21 cellular contexts compared by ENCODE assay signal in the genomic region with DNA sequence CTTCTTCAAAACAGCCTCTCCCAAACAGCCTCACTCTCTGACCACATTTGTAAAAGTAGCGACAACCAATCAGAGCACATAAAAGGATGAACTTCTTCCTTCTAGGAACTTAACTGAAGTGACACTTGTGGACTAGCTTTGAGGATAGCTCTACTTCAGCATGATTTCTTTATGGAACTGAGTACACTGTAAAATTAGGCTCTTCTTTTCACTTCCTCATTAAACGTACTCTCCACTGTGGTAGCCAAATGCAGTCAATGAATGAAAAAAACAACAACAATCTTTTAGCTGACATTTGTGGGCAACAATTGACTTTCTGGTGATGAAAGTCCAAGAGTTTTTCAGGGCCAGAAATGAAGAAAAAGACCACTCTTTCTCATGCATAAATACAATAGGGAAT. TPM values are rescaled to one million over a fixed set of nuclear protein-coding genes. Genes with fewer than 3 reads are reported as not detected.
"Had no signal": no experiment of that assay in that cellular context is flagged by ENCODE, and none has a peak within 500 bp of the region (broad histone marks: within the 10 kb centered on the region; RNA-seq: fewer than 3 reads in every experiment).

No MANE protein-coding gene starts in this region.

- H3K4me1 ChIP-seq: right atrium auricular region, upper lobe of left lung had no signal

- H3K9me3 ChIP-seq: gastrocnemius medialis, heart right ventricle, right atrium auricular region, upper lobe of left lung had no signal

- H3K27me3 ChIP-seq: gastrocnemius medialis, heart right ventricle, right atrium auricular region, upper lobe of left lung had no signal

- DNase-seq: activated CD4-positive, alpha-beta memory T cell treated with anti-CD3 and anti-CD28 coated beads for 36 hours; activated CD4-positive, alpha-beta T cell treated with anti-CD3 and anti-CD28 coated beads for 36 hours; activated CD8-positive, alpha-beta memory T cell treated with anti-CD3 and anti-CD28 coated beads, Interleukin-2, amount 10 ng/mL, durations not matched to agents 7 days and 5 days; activated effector memory CD4-positive, alpha-beta T cell treated with Interleukin-2 at 50 U/mL for 16 hours; activated naive CD4-positive, alpha-beta T cell treated with anti-CD3 and anti-CD28 coated beads, Interleukin-2, amount 50 U/mL, for 16 hours; activated T-cell treated with anti-CD3 and anti-CD28 coated beads, Interleukin-2, amount 50 U/mL, for 24 hours; gastrocnemius medialis; occipital lobe; stimulated activated CD4-positive, alpha-beta T cell treated with anti-CD3 and anti-CD28 coated beads, Interleukin-15, amount 100 ng/mL, for 24 hours; stimulated activated CD4-positive, alpha-beta T cell treated with anti-CD3 and anti-CD28 coated beads, Interleukin-4, amount 100 ng/mL, for 1 hour; upper lobe of left lung had no signal

- FAIRE-seq: astrocyte, bronchial epithelial cell had no signal

- H3K4me3 ChIP-seq: gastrocnemius medialis, heart right ventricle, right atrium auricular region, upper lobe of left lung had no signal

- H3K27ac ChIP-seq: epithelial cell of prostate, gastrocnemius medialis, heart right ventricle, right atrium auricular region, upper lobe of left lung had no signal

- ATAC-seq: activated CD4-positive, alpha-beta T cell treated with anti-CD3 and anti-CD28 coated beads for 36 hours; activated CD8-positive, alpha-beta memory T cell treated with anti-CD3 and anti-CD28 coated beads, Interleukin-2, amount 10 ng/mL, durations not matched to agents 7 days and 5 days; gastrocnemius medialis had no signal

- H3K36me3 ChIP-seq: gastrocnemius medialis, heart right ventricle, right atrium auricular region, upper lobe of left lung had no signal

RNA-seq across cellular contexts. Expression of a gene that starts 9.6 kb away (rescaled TPM):
- total RNA-seq: activated CD4-positive, alpha-beta memory T cell treated with anti-CD3 and anti-CD28 coated beads for 36 hours; activated CD4-positive, alpha-beta T cell treated with anti-CD3 and anti-CD28 coated beads for 36 hours; activated CD8-positive, alpha-beta memory T cell treated with anti-CD3 and anti-CD28 coated beads, Interleukin-2, amount 10 ng/mL, durations not matched to agents 7 days and 5 days; astrocyte; bronchial epithelial cell; chondrocyte; dermis microvascular lymphatic vessel endothelial cell; gastrocnemius medialis; heart right ventricle; lower leg skin; occipital lobe; right atrium auricular region; skeletal muscle tissue; upper lobe of left lung had no signal
- polyA plus RNA-seq: adipose tissue, heart right ventricle had no signal
